15 cellular contexts compared by ENCODE assay signal in the genomic region with DNA sequence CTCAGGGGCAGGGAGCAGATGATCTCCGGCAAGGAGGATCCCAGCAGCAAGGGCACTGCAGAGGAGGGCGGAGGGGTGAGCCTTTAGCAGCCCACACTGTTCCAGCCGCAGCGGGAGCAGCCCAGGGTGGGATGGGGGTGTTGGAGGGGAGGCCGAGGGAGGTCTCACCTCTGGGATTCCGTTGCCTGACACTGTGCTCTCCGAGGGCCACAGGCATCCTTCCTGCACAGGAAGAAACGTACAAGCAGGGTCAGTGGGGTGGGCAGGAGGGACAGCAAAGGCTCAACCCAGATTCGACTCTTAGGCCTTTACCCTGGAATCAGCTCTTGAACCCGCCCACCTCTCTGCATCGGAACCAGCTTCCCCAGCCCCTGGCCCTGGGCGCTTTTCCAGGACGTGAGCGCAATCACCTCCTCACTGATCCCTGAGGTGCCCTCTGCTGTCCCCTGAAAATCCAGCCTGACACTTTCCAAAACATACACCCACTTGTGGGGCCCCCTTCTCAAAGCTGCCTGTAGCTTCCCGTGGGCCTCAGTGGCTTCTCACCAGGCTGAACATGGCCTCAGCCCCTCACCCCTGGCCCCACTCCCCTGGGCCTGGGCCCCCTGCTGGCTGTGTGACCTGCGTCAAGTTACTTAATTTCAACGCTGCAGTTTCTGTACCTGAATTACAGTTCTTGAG. TPM values are rescaled to one million over a fixed set of nuclear protein-coding genes. Genes with fewer than 3 reads are reported as not detected.
DNase-seq lines count a peak whose midpoint lies in the region; ATAC-seq and TF ChIP-seq lines count a peak whose summit lies in the region.
"Had no signal": no experiment of that assay in that cellular context is flagged by ENCODE, and none has a peak within 500 bp of the region (broad histone marks: within the 10 kb centered on the region; RNA-seq: fewer than 3 reads in every experiment).

No MANE protein-coding gene starts in this region.

- no peaks in the 10 kb centered on the region for H3K9me3 ChIP-seq in PC-3 (ENCODE audit: low read length)
- H3K9me3 ChIP-seq: tibial nerve had no signal

- BruUV-seq in PC-3 (replicated peaks; lab: Mats Ljungman, UMichigan) = no TSS peak

- no peaks in the 10 kb centered on the region for H3K27me3 ChIP-seq in PC-3 (ENCODE audit: low read length)
- H3K27me3 ChIP-seq: tibial nerve had no signal

- no peak overlapping the region for H3K27ac ChIP-seq in PC-3 (ENCODE audit: low read length)
- H3K27ac ChIP-seq: tibial nerve had no signal

- peak; percentile 22 for DNase-seq in activated CD4-positive, CD25-positive, alpha-beta regulatory T cell treated with anti-CD3 and anti-CD28 coated beads, Interleukin-2, amount 50 U/mL, for 72 hours
- DNase-seq in activated CD4-positive, CD25-positive, alpha-beta regulatory T cell (lab: John Stamatoyannopoulos, UW) = no peak
- DNase-seq in PC-3 (no peak), epidermal melanocyte (ENCODE audit: insufficient read length, low spot score) (peak; percentile 8), sciatic nerve (ENCODE audit: low spot score) (peak; percentile 61)
- DNase-seq: activated B cell treated with CpG ODN at 0.5 μM for 24 hours, NCI-H226, SHP77 treated with DMSO at 0.1 percent for 48 hours had no signal

- no peaks in the 10 kb centered on the region for H3K9me2 ChIP-seq in PC-3 (replicated peaks; ENCODE audit: low read length)

- no peak overlapping the region for H2AFZ ChIP-seq in PC-3 (ENCODE audit: low read length)

- CTCF ChIA-PET in PC-3 (lab: Charles Lee) = interaction anchor here (1.3 to 1.5 kb wide), 2 partner anchors 30 to 434 kb away, joined by 3 to 9 read pairs; no protein-coding TSS in a partner anchor

- 0 out of 2 replicates have a peak, but pooled peaks have one; percentile 19 for TF ChIP-seq CTCF in PC-3 (conservative IDR thresholded peaks at IDR 0.05; ENCODE audit: low read depth, low read length)

- peaks cover 41% of the 10 kb centered on the region for H3K36me3 ChIP-seq in PC-3 (ENCODE audit: low read depth, low read length)

- intact Hi-C loops in PC-3 (cut with micrococcal nuclease) (no loop called here), sciatic nerve (cut with DNase I) (loop anchor here (10.0 kb wide), 1 partner anchor 432 kb away; no protein-coding TSS in a partner anchor)

- no peak overlapping the region for H3K4me2 ChIP-seq in PC-3 (ENCODE audit: low read length)

- no peak overlapping the region for H3K9ac ChIP-seq in PC-3 (ENCODE audit: low read length)

- POLR2A ChIA-PET in PC-3 (lab: Charles Lee; ENCODE audit: unreplicated experiment) = interaction anchor here (0.7 kb wide), 1 partner anchor 56 kb away, joined by 3 read pairs; no protein-coding TSS in a partner anchor

- no peak overlapping the region for H3K4me3 ChIP-seq in PC-3 (ENCODE audit: low read length)
- H3K4me3 ChIP-seq: tibial nerve had no signal

- no peaks in the 10 kb centered on the region; the same call in 1 of the 2 replicates for H3K79me2 ChIP-seq in PC-3 (ENCODE audit: low read length)

- no peaks in the 10 kb centered on the region for H3K4me1 ChIP-seq in PC-3 (ENCODE audit: insufficient read depth, low read length)

- no peaks in the 10 kb centered on the region for H4K20me1 ChIP-seq in PC-3 (ENCODE audit: low read length)

- no peaks in the 10 kb centered on the region for H3F3A ChIP-seq in PC-3 (ENCODE audit: low read length, unreplicated experiment)

- no peak for ATAC-seq in PC-3
- ATAC-seq in sciatic nerve = no peak
- ATAC-seq in HG03175 (IDR thresholded peaks at IDR 0.05; ENCODE audit: unreplicated experiment) = no peak
- no peak for ATAC-seq in HG02588 (IDR thresholded peaks at IDR 0.05; ENCODE audit: unreplicated experiment)
- no peak for ATAC-seq in HG03039 (IDR thresholded peaks at IDR 0.05; ENCODE audit: unreplicated experiment)
- ATAC-seq: naive thymus-derived CD8-positive, alpha-beta T cell had no signal

RNA-seq across cellular contexts. Expression of a gene that starts 32.8 kb away (rescaled TPM):
- total RNA-seq in PC-3 (2014; rRNA removed) = 0.12 TPM in 1 of 2 replicates, not detected in the other
- 0.49 TPM for total RNA-seq in sciatic nerve
- total RNA-seq: bronchial epithelial cell, LHCN-M2 had no signal

RNA-seq across cellular contexts. Expression of a gene that starts 56.8 kb away (rescaled TPM):
- total RNA-seq in PC-3 (2014; rRNA removed) (21.9 and 29.3 TPM in 2 replicates), sciatic nerve (26.3 TPM)

Comparison
In these comparisons a context has a peak if more than half of its experiments do, and no peak if none do; other contexts are left out.
1. DNase-seq: peak in activated CD4-positive, CD25-positive, alpha-beta regulatory T cell treated with anti-CD3 and anti-CD28 coated beads, Interleukin-2, amount 50 U/mL, for 72 hours (single experiment), epidermal melanocyte (single experiment) and sciatic nerve (single experiment); none in activated CD4-positive, CD25-positive, alpha-beta regulatory T cell (0 of 4) and PC-3 (single experiment).